Comparison of ENCODE assay signal across 18 cellular contexts in genomic region chr3:193660698-193661400, GRCh38.
"Had no signal": no experiment of that assay in that cellular context is flagged by ENCODE, and none has a peak within 500 bp of the region (broad histone marks: within the 10 kb centered on the region; RNA-seq: fewer than 3 reads in every experiment).

No MANE protein-coding gene starts in this region.

- DNase-seq: activated CD4-positive, CD25-positive, alpha-beta regulatory T cell treated with anti-CD3 and anti-CD28 coated beads, Interleukin-2, amount 50 U/mL, for 72 hours; activated effector memory CD4-positive, alpha-beta T cell treated with Interleukin-2 at 50 U/mL for 16 hours; activated T-cell treated with anti-CD3 and anti-CD28 coated beads, Interleukin-2, amount 50 U/mL, for 1 hour; amniotic stem cell; caudate nucleus; colonic mucosa; esophagus squamous epithelium; kidney glomerular epithelial cell; occipital lobe; stimulated activated CD4-positive, alpha-beta T cell treated with anti-CD3 and anti-CD28 coated beads, Interleukin-15, amount 100 ng/mL, for 24 hours; stimulated activated CD4-positive, alpha-beta T cell treated with anti-CD3 and anti-CD28 coated beads, Interleukin-4, amount 100 ng/mL, for 1 hour; stimulated activated naive CD8-positive, alpha-beta T cell treated with anti-CD3 and anti-CD28 coated beads, Interleukin-15, Interleukin-2, amounts not matched to agents 100 U/mL and 50 U/mL, for 24 hours; T-helper 17 cell had no signal

- H3K4me1 ChIP-seq: colonic mucosa, esophagus squamous epithelium, suprapubic skin had no signal

- H3K27ac Mint-ChIP-seq: activated naive CD4-positive, alpha-beta T cell treated with anti-CD3 and anti-CD28 coated beads, Interleukin-2, amount 50 U/mL, for 24 hours; T-helper 17 cell; type B pancreatic cell had no signal

- H3K9me3 Mint-ChIP-seq: activated naive CD4-positive, alpha-beta T cell treated with anti-CD3 and anti-CD28 coated beads, Interleukin-2, amount 50 U/mL, for 24 hours; natural killer cell treated with Interleukin-12 subunit alpha and Interleukin-12 subunit beta and Interleukin-15 and Interleukin-18, amount 100 ng/mL, for 72 hours; type B pancreatic cell had no signal

- H3K4me3 ChIP-seq: colonic mucosa, esophagus squamous epithelium, skin epidermis, suprapubic skin had no signal

- ATAC-seq: natural killer cell treated with Interleukin-12 subunit alpha and Interleukin-12 subunit beta and Interleukin-15 and Interleukin-18, amount 100 ng/mL, for 72 hours; stimulated activated naive CD8-positive, alpha-beta T cell treated with anti-CD3 and anti-CD28 coated beads, Interleukin-15, Interleukin-2, amounts not matched to agents 100 U/mL and 50 U/mL, for 24 hours; T-helper 17 cell had no signal

- H3K9me3 ChIP-seq: colonic mucosa, esophagus squamous epithelium, suprapubic skin had no signal

- H3K4me3 Mint-ChIP-seq: activated naive CD4-positive, alpha-beta T cell treated with anti-CD3 and anti-CD28 coated beads, Interleukin-2, amount 50 U/mL, for 24 hours; natural killer cell treated with Interleukin-12 subunit alpha and Interleukin-12 subunit beta and Interleukin-15 and Interleukin-18, amount 100 ng/mL, for 72 hours; T-helper 17 cell; type B pancreatic cell had no signal

- H3K27me3 Mint-ChIP-seq: activated naive CD4-positive, alpha-beta T cell treated with anti-CD3 and anti-CD28 coated beads, Interleukin-2, amount 50 U/mL, for 24 hours; natural killer cell treated with Interleukin-12 subunit alpha and Interleukin-12 subunit beta and Interleukin-15 and Interleukin-18, amount 100 ng/mL, for 72 hours; T-helper 17 cell; type B pancreatic cell had no signal

- H3K4me1 Mint-ChIP-seq: activated naive CD4-positive, alpha-beta T cell treated with anti-CD3 and anti-CD28 coated beads, Interleukin-2, amount 50 U/mL, for 24 hours had no signal

- H3K27me3 ChIP-seq: colonic mucosa, esophagus squamous epithelium, suprapubic skin had no signal

- H3K27ac ChIP-seq: colonic mucosa, esophagus squamous epithelium, suprapubic skin had no signal
